9 cellular contexts compared by ENCODE assay signal in the genomic region with DNA sequence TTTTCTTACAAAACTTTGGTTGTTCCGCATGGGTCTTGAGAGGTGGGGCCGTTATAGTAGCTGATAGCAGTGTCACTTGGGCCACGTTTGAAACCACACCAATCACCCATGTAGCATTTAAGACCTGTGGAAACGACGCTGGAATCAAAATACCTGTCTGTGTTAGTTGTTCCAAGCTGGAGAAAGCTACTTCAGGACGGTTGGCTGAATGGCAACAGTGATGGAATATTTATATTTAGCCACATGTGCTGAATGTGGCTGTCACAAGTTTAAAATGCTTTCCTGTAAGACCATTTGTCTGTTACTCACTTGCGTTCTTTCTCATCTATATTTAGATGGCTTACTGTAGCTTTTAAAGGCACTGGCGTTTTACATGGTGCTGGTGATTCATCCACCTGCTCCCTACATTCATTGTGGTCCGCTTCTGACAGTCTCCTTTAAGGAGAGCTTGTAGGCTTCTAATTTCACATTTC. TPM values are rescaled to one million over a fixed set of nuclear protein-coding genes. Genes with fewer than 3 reads are reported as not detected.
DNase-seq lines count a peak whose midpoint lies in the region; ATAC-seq and TF ChIP-seq lines count a peak whose summit lies in the region.
"Had no signal": no experiment of that assay in that cellular context is flagged by ENCODE, and none has a peak within 500 bp of the region (broad histone marks: within the 10 kb centered on the region; RNA-seq: fewer than 3 reads in every experiment).

No MANE protein-coding gene starts in this region.

- H3K36me3 ChIP-seq in HEK293 (ENCODE audit: control insufficient read depth in 2 of 2, insufficient read depth in 1 of 2, low read length in 2 of 2) = no peaks in the 10 kb centered on the region
- H3K36me3 ChIP-seq in trophoblast cell (ENCODE audit: control insufficient read depth in 1 of 2, insufficient read depth in 2 of 2, low read length in 2 of 2) = no peaks in the 10 kb centered on the region
- no peaks in the 10 kb centered on the region for H3K36me3 ChIP-seq in PC-9 (ENCODE audit: low read depth)

- peaks cover 32% of the 10 kb centered on the region for H3K4me1 Mint-ChIP-seq in activated CD4-positive, alpha-beta memory T cell treated with anti-CD3 and anti-CD28 coated beads, Interleukin-2, amount 10 ng/mL, durations not matched to agents 7 days and 5 days

- H2BK12ac ChIP-seq in trophoblast cell (ENCODE audit: low read length) = no peak overlapping the region

- no peak overlapping the region for H4K91ac ChIP-seq in trophoblast cell (ENCODE audit: low read depth, low read length)

- H3K9me3 ChIP-seq in HEK293 (ENCODE audit: control insufficient read depth, insufficient read depth, low read depth, low read length) (no peaks in the 10 kb centered on the region), trophoblast cell (ENCODE audit: insufficient read depth, low read depth, low read length) (no peaks in the 10 kb centered on the region), PC-9 (ENCODE audit: insufficient read depth, low read depth) (no peaks in the 10 kb centered on the region)

- peak overlapping the region; percentile 83 for H3K4me3 Mint-ChIP-seq in activated CD4-positive, alpha-beta memory T cell treated with anti-CD3 and anti-CD28 coated beads, Interleukin-2, amount 10 ng/mL, durations not matched to agents 7 days and 5 days

- no peak overlapping the region for H3K18ac ChIP-seq in trophoblast cell (ENCODE audit: low read length)

- H3K79me2 ChIP-seq in trophoblast cell (ENCODE audit: control insufficient read depth, insufficient read depth, low read length, poor library complexity) (no peaks in the 10 kb centered on the region), PC-9 (ENCODE audit: low read depth) (no peaks in the 10 kb centered on the region)

- H2BK5ac ChIP-seq in trophoblast cell (ENCODE audit: low read depth, low read length, poor library complexity) = no peak overlapping the region

- H3K4me3 ChIP-seq in HEK293 (ENCODE audit: low read depth, low read length) (no peak overlapping the region), fibroblast of mammary gland (ENCODE audit: control insufficient read depth, low read depth, low read length) (no peak overlapping the region), retinal pigment epithelial cell (ENCODE audit: low read length) (peak overlapping the region; percentile 54), trophoblast cell (ENCODE audit: low read depth, low read length) (no peak overlapping the region), PC-9 (no peak overlapping the region)
- H3K4me3 ChIP-seq: SK-N-MC had no signal

- CTCF ChIA-PET in HEK293 (lab: Yijun Ruan, JAX) = interaction anchor here (0.6 to 1.8 kb wide), 7 partner anchors 17 to 163 kb away, joined by 3 to 9 read pairs (median 5); no protein-coding TSS in a partner anchor
- CTCF ChIA-PET in activated CD4-positive, alpha-beta memory T cell treated with anti-CD3 and anti-CD28 coated beads, Interleukin-2, amount 10 ng/mL, durations not matched to agents 7 days and 5 days (lab: Charles Lee) = interaction anchor here (0.6 to 3.3 kb wide), 13 partner anchors 8 to 159 kb away, joined by 3 to 21 read pairs (median 5); a partner anchor contains a TSS
- CTCF ChIA-PET in PC-9 (lab: Charles Lee) = no interaction called here

- no peak for TF ChIP-seq CTCF in HEK293 (tag by site-specific recombination; IDR thresholded peaks at IDR 0.05)
- no peak for TF ChIP-seq CTCF in fibroblast of mammary gland (conservative IDR thresholded peaks at IDR 0.05; ENCODE audit: control insufficient read depth, insufficient read depth, low read depth, low read length)
- no peak for TF ChIP-seq CTCF in retinal pigment epithelial cell (conservative IDR thresholded peaks at IDR 0.05; ENCODE audit: low read depth, low read length)
- no peak for TF ChIP-seq CTCF in PC-9 (conservative IDR thresholded peaks at IDR 0.05)

- no peak overlapping the region for H3K4ac ChIP-seq in trophoblast cell (ENCODE audit: low read depth, low read length)

- no peaks in the 10 kb centered on the region for H3K27me3 Mint-ChIP-seq in activated CD4-positive, alpha-beta memory T cell treated with anti-CD3 and anti-CD28 coated beads, Interleukin-2, amount 10 ng/mL, durations not matched to agents 7 days and 5 days

- no peak for ATAC-seq in GM18858 (IDR thresholded peaks at IDR 0.05; ENCODE audit: unreplicated experiment)

- no TSS peak for BruUV-seq in PC-9 (replicated peaks; lab: Mats Ljungman, UMichigan)

- no peak overlapping the region for H2AFZ ChIP-seq in trophoblast cell (ENCODE audit: insufficient read depth, low read length, poor library complexity)
- H2AFZ ChIP-seq in PC-9 = no peak overlapping the region

- H2AK5ac ChIP-seq in trophoblast cell (ENCODE audit: low read length) = no peak overlapping the region

- no peak overlapping the region for H2BK120ac ChIP-seq in trophoblast cell (ENCODE audit: insufficient read depth, low read length, poor library complexity)

- no peaks in the 10 kb centered on the region for H3K79me1 ChIP-seq in trophoblast cell (ENCODE audit: low read length)

- POLR2A ChIA-PET in HEK293 (lab: Yijun Ruan, JAX) (interaction anchor here (0.6 to 1.6 kb wide), 4 partner anchors 16 to 1258 kb away, joined by 3 to 5 read pairs (median 4); a partner anchor contains a TSS), PC-9 (lab: Charles Lee; ENCODE audit: unreplicated experiment) (no interaction called here)
- POLR2A ChIA-PET in activated CD4-positive, alpha-beta memory T cell treated with anti-CD3 and anti-CD28 coated beads, Interleukin-2, amount 10 ng/mL, durations not matched to agents 7 days and 5 days (lab: Charles Lee) = interaction anchor here (0.8 to 3.7 kb wide), 13 partner anchors 11 to 608 kb away, joined by 3 to 37 read pairs (median 7); a partner anchor contains a TSS

- peaks cover under 1% of the 10 kb centered on the region for H3K36me3 Mint-ChIP-seq in activated CD4-positive, alpha-beta memory T cell treated with anti-CD3 and anti-CD28 coated beads, Interleukin-2, amount 10 ng/mL, durations not matched to agents 7 days and 5 days (ENCODE audit: low read depth)

- H3K23ac ChIP-seq in trophoblast cell (ENCODE audit: low read length) = no peak overlapping the region

- H3K27ac ChIP-seq in HEK293 (ENCODE audit: extremely low read depth, low read depth, low read length) = no peak overlapping the region
- H3K27ac ChIP-seq in trophoblast cell (ENCODE audit: low read depth, low read length) = no peak overlapping the region
- no peak overlapping the region for H3K27ac ChIP-seq in PC-9
- H3K27ac ChIP-seq: SK-N-MC had no signal

- no peak overlapping the region for H4K12ac ChIP-seq in trophoblast cell (ENCODE audit: low read depth, low read length)

- H3K27ac Mint-ChIP-seq in activated CD4-positive, alpha-beta memory T cell treated with anti-CD3 and anti-CD28 coated beads, Interleukin-2, amount 10 ng/mL, durations not matched to agents 7 days and 5 days = peak overlapping the region; percentile 17

- H3K9me2 ChIP-seq in PC-9 (ENCODE audit: insufficient read depth) = no peaks in the 10 kb centered on the region

- H4K20me1 ChIP-seq in PC-9 (ENCODE audit: insufficient read depth) = no peaks in the 10 kb centered on the region

- H3K9ac ChIP-seq in trophoblast cell (ENCODE audit: low read length) = no peak overlapping the region

- no peaks in the 10 kb centered on the region for H3K4me1 ChIP-seq in HEK293 (ENCODE audit: control insufficient read depth, insufficient read depth, low read length)
- H3K4me1 ChIP-seq in trophoblast cell (ENCODE audit: control insufficient read depth in 1 of 2, insufficient read depth in 2 of 2, low read length in 2 of 2) = no peaks in the 10 kb centered on the region
- H3K4me1 ChIP-seq in PC-9 (replicated peaks; ENCODE audit: insufficient read depth) = no peaks in the 10 kb centered on the region

- no peak overlapping the region for H3K14ac ChIP-seq in trophoblast cell (ENCODE audit: low read length)

- no peak overlapping the region for H4K8ac ChIP-seq in trophoblast cell (ENCODE audit: low read depth, low read length)

- H3K9me3 Mint-ChIP-seq in activated CD4-positive, alpha-beta memory T cell treated with anti-CD3 and anti-CD28 coated beads, Interleukin-2, amount 10 ng/mL, durations not matched to agents 7 days and 5 days = no peaks in the 10 kb centered on the region

- H3K27me3 ChIP-seq in trophoblast cell (ENCODE audit: insufficient read depth, low read length) (no peaks in the 10 kb centered on the region), PC-9 (ENCODE audit: insufficient read depth, low read depth) (no peaks in the 10 kb centered on the region)

- no CpG with 5 or more reads among the region's 9 CpGs for WGBS in trophoblast cell (ENCODE audit: extremely low coverage, insufficient coverage, insufficient read length)

- H3F3A ChIP-seq in PC-9 (ENCODE audit: insufficient read depth, low read depth) = no peaks in the 10 kb centered on the region

- DNase-seq in activated CD4-positive, alpha-beta memory T cell treated with anti-CD3 and anti-CD28 coated beads, Interleukin-2, amount 10 ng/mL, durations not matched to agents 7 days and 5 days = no peak
- DNase-seq in fibroblast of mammary gland (ENCODE audit: low read depth) (peak; percentile 55), retinal pigment epithelial cell (ENCODE audit: low read depth) (peak; percentile 94), trophoblast cell (no peak), SKM-1 (lab: John Stamatoyannopoulos, UW; ENCODE audit: unreplicated experiment) (no peak), PC-9 (no peak)

- H3K4me2 ChIP-seq in trophoblast cell (ENCODE audit: low read length) (no peak overlapping the region), PC-9 (no peak overlapping the region)

- intact Hi-C loops in PC-9 (cut with micrococcal nuclease; ENCODE audit: unreplicated experiment) = no loop called here

TF ChIP-seq in HEK293, 187 proteins besides CTCF, POLR2A, EP300 and RAD21 (continues in another document):
- TF ChIP-seq ZNF121 (tag by site-specific recombination; IDR thresholded peaks at IDR 0.05) = peak; percentile 33; the same call in 1 of the 2 replicates
- TF ChIP-seq ZNF843 (tag by site-specific recombination; IDR thresholded peaks at IDR 0.05) = no peak
- no peak for TF ChIP-seq ZNF555 (tag by site-specific recombination; conservative IDR thresholded peaks at IDR 0.05)
- no peak for TF ChIP-seq TCF7L2 (IDR thresholded peaks at IDR 0.05; ENCODE audit: borderline replicate concordance, low read depth, low read length)
- no peak for TF ChIP-seq ZBTB21 (tag by site-specific recombination; IDR thresholded peaks at IDR 0.05)

RNA-seq across cellular contexts. Expression of a gene that starts 1.4 kb away (rescaled TPM):
- total RNA-seq in activated CD4-positive, alpha-beta memory T cell treated with anti-CD3 and anti-CD28 coated beads, Interleukin-2, amount 10 ng/mL, durations not matched to agents 7 days and 5 days = 10 to 100 TPM; 27.7 to 30.9 TPM
- polyA plus RNA-seq in trophoblast cell (2013) = 0.08 TPM in 2 replicates
- total RNA-seq in PC-9 (2021) = 0.33 and 0.35 TPM in 2 replicates

RNA-seq across cellular contexts. Expression of a gene that starts 31.4 kb away (rescaled TPM):
- not detected for total RNA-seq in activated CD4-positive, alpha-beta memory T cell treated with anti-CD3 and anti-CD28 coated beads, Interleukin-2, amount 10 ng/mL, durations not matched to agents 7 days and 5 days
- 0.11 and 0.22 TPM in 2 replicates for polyA plus RNA-seq in trophoblast cell (2013)
- total RNA-seq in PC-9 (2021) = 0.48 and 1.2 TPM in 2 replicates

RNA-seq across cellular contexts. Expression of a gene that starts 33.6 kb away (rescaled TPM):
- total RNA-seq in activated CD4-positive, alpha-beta memory T cell treated with anti-CD3 and anti-CD28 coated beads, Interleukin-2, amount 10 ng/mL, durations not matched to agents 7 days and 5 days = 10 to 100 TPM; 35.4 to 35.7 TPM
- polyA plus RNA-seq in trophoblast cell (2013) = 25.9 and 26.7 TPM in 2 replicates
- total RNA-seq in PC-9 (2021) = 44.5 and 47.7 TPM in 2 replicates

Comparison
In these comparisons a context has a peak if more than half of its experiments do, and no peak if none do; other contexts are left out.
1. DNase-seq: peak in fibroblast of mammary gland (single experiment) and retinal pigment epithelial cell (single experiment); none in activated CD4-positive, alpha-beta memory T cell treated with anti-CD3 and anti-CD28 coated beads, Interleukin-2, amount 10 ng/mL, durations not matched to agents 7 days and 5 days (single experiment), trophoblast cell (0 of 2), SKM-1 (single experiment) and PC-9 (0 of 2).
2. RNA of a gene that starts 1.4 kb away (total RNA-seq): 27.7 to 30.9 TPM in activated CD4-positive, alpha-beta memory T cell treated with anti-CD3 and anti-CD28 coated beads, Interleukin-2, amount 10 ng/mL, durations not matched to agents 7 days and 5 days; 0.33 to 0.35 TPM in PC-9; every median in the first group is over 10 times any median in the second.